ENCODE assay signal across 11 cellular contexts in the genomic region with DNA sequence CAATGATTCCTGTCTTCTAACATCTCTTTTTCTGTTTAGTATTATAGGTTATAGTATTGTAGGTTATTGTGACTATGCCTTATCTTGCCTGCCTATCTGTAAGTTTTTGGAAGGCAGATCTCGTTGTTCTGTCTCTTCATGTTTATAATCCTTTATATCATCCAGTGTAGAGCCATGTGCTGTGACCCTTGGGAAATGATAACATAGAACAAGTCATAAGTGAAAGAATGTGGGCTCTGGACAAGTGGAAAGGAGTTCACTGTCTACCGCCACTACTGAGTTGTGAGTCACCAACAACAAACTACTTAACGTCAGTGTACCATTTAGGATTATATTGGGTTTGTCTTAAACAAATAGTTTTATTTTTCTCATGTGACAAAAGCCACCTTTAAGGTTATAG.
DNase-seq lines count a peak whose midpoint lies in the region; ATAC-seq, FAIRE-seq and TF ChIP-seq lines count a peak whose summit lies in the region.
"Had no signal": no experiment of that assay in that cellular context is flagged by ENCODE, and none has a peak within 500 bp of the region (broad histone marks: within the 10 kb centered on the region; RNA-seq: fewer than 3 reads in every experiment).

No MANE protein-coding gene starts in this region.

- FAIRE-seq in H54 (lab: Jason Lieb, UNC): peak; percentile 80

- peak; percentile 82 for DNase-seq in A172 (ENCODE audit: low spot score)
- DNase-seq in H54 (ENCODE audit: insufficient read length, low spot score): peak; percentile 35
- no peak for DNase-seq in left ventricle myocardium superior
- DNase-seq in NCI-H187 treated with DMSO at 0.1 percent for 48 hours (lab: John Stamatoyannopoulos, UW): no peak
- no peak for DNase-seq in inferior parietal cortex (ENCODE audit: extremely low spot score)
- no peak for DNase-seq in activated naive CD4-positive, alpha-beta T cell treated with Interleukin-2 at 50 U/mL for 16 hours
- DNase-seq: activated naive CD4-positive, alpha-beta T cell; NK-92 treated with Interleukin-12 subunit alpha and Interleukin-12 subunit beta, amount 100 ng/mL, for 24 hours had no signal

- TF ChIP-seq POLR2A in H54 (IDR thresholded peaks at IDR 0.05; ENCODE audit: low read depth, low read length): no peak

- intact Hi-C loops in left ventricle myocardium superior (cut with micrococcal nuclease): no loop called here

- ATAC-seq in left ventricle myocardium superior (peak; percentile 78), HG03342 (IDR thresholded peaks at IDR 0.05; ENCODE audit: unreplicated experiment) (no peak)
- ATAC-seq: WTC11 had no signal

- TF ChIP-seq CTCF in VCaP (conservative IDR thresholded peaks at IDR 0.05): no peak

- H3K27ac ChIP-seq in VCaP: peak overlapping the region; percentile 82

Comparison
In these comparisons a context has a peak if more than half of its experiments do, and no peak if none do; other contexts are left out.
1. DNase-seq: peak in A172 (single experiment) and H54 (single experiment); none in left ventricle myocardium superior (single experiment), NCI-H187 treated with DMSO at 0.1 percent for 48 hours (single experiment), inferior parietal cortex (single experiment) and activated naive CD4-positive, alpha-beta T cell treated with Interleukin-2 at 50 U/mL for 16 hours (single experiment).